ENCODE assay signal across 23 cellular contexts in genomic region chr7:71883415-71883814, GRCh38.
"Had no signal": no experiment of that assay in that cellular context is flagged by ENCODE, and none has a peak within 500 bp of the region (broad histone marks: within the 10 kb centered on the region; RNA-seq: fewer than 3 reads in every experiment).

No MANE protein-coding gene starts in this region.

- H3K4me3 ChIP-seq: colonic mucosa, coronary artery, dorsolateral prefrontal cortex, esophagus muscularis mucosa, esophagus squamous epithelium, gastrocnemius medialis, gastroesophageal sphincter, heart left ventricle, heart right ventricle, hepatocyte had no signal

- H3K27ac Mint-ChIP-seq: dendritic cell treated with granulocyte-macrophage colony-stimulating factor and Interleukin-4, amounts not matched to agents 40 ng/mL and 50 ng/mL, for 4 days; effector memory CD8-positive, alpha-beta T cell; endodermal cell had no signal

- H3K4me3 Mint-ChIP-seq: dendritic cell treated with granulocyte-macrophage colony-stimulating factor and Interleukin-4, amounts not matched to agents 40 ng/mL and 50 ng/mL, for 4 days; effector memory CD8-positive, alpha-beta T cell; endodermal cell had no signal

- H3K4me1 Mint-ChIP-seq: endodermal cell had no signal

- ATAC-seq: effector memory CD8-positive, alpha-beta T cell; foreskin keratinocyte; gastrocnemius medialis; gastroesophageal sphincter; heart left ventricle; heart right ventricle had no signal

- H3K27me3 Mint-ChIP-seq: dendritic cell treated with granulocyte-macrophage colony-stimulating factor and Interleukin-4, amounts not matched to agents 40 ng/mL and 50 ng/mL, for 4 days; effector memory CD8-positive, alpha-beta T cell had no signal

- DNase-seq: colonic mucosa; cortex of kidney; dermis blood vessel endothelial cell; dorsolateral prefrontal cortex; effector CD4-positive, alpha-beta T cell; effector CD8-positive, alpha-beta T cell; effector memory CD4-positive, alpha-beta T cell; effector memory CD8-positive, alpha-beta T cell; endodermal cell; erythroblast; esophagus squamous epithelium; foreskin fibroblast; foreskin keratinocyte; foreskin melanocyte; gastrocnemius medialis; glutamatergic neuron; heart left ventricle; heart right ventricle had no signal
